In genomic region chr3:184347321-184348056, GRCh38 we compare ENCODE assay signal across 1 cellular context.
TF ChIP-seq lines count a peak whose summit lies in the region.

No MANE protein-coding gene starts in this region.

TF ChIP-seq in K562, 482 proteins besides CTCF, POLR2A, EP300 and RAD21 (continued from another document):
- TF ChIP-seq RERE (CRISPR knock-in tag; IDR thresholded peaks at IDR 0.05; ENCODE audit: borderline replicate concordance) (0 out of 2 replicates have a peak, but pooled peaks have one; percentile 43), HNRNPUL1 (IDR thresholded peaks at IDR 0.05; ENCODE audit: low read length) (no peak), KLF10 (CRISPR knock-in tag; IDR thresholded peaks at IDR 0.05) (no peak), CXXC5 (CRISPR knock-in tag; IDR thresholded peaks at IDR 0.05) (no peak), ZNF354B (CRISPR knock-in tag; IDR thresholded peaks at IDR 0.05) (no peak), MXI1 (IDR thresholded peaks at IDR 0.05; ENCODE audit: low read depth, low read length) (no peak), ZNF143 (CRISPR knock-in tag; IDR thresholded peaks at IDR 0.05) (no peak), KDM5B (IDR thresholded peaks at IDR 0.05; ENCODE audit: insufficient replicate concordance, low read depth, low read length) (peak; percentile 36), RBBP5 (IDR thresholded peaks at IDR 0.05; ENCODE audit: borderline replicate concordance, insufficient read depth, low read length, poor library complexity, severe bottlenecking) (peak; percentile 63), PATZ1 (CRISPR knock-in tag; IDR thresholded peaks at IDR 0.05; ENCODE audit: borderline replicate concordance) (no peak; the same call in 1 of the 2 replicates), SP1 (CRISPR knock-in tag; IDR thresholded peaks at IDR 0.05) (0 out of 2 replicates have a peak, but pooled peaks have one; percentile 16), KLF6 (CRISPR knock-in tag; IDR thresholded peaks at IDR 0.05; ENCODE audit: borderline replicate concordance) (no peak), CAMTA2 (CRISPR knock-in tag; conservative IDR thresholded peaks at IDR 0.05) (0 out of 2 replicates have a peak, but pooled peaks have one; percentile 45)
